8 cellular contexts compared by ENCODE assay signal in genomic region chr22:20916916-20917810, GRCh38. TPM values are rescaled to one million over a fixed set of nuclear protein-coding genes. Genes with fewer than 3 reads are reported as not detected.
A peak's percentile ranks its signal among the peaks of the same experiment; 100 is the strongest.
DNase-seq lines count a peak whose midpoint lies in the region; TF ChIP-seq lines count a peak whose summit lies in the region.

CRKL (plus strand) TSS chr22:20917407; CDS start chr22:20917935, 528 bp downstream.

- no peaks in the 10 kb centered on the region for H3K27me3 Mint-ChIP-seq in HFFc6 (ENCODE audit: insufficient read depth)
- H3K27me3 Mint-ChIP-seq in activated naive CD4-positive, alpha-beta T cell treated with anti-CD3 and anti-CD28 coated beads, Interleukin-2, amount 10 ng/mL, durations not matched to agents 7 days and 5 days = peaks cover 4% of the 10 kb centered on the region

- peak; percentile 96 for TF ChIP-seq CTCF in HFFc6 (IDR thresholded peaks at IDR 0.05)

- CTCF ChIA-PET in activated naive CD4-positive, alpha-beta T cell treated with anti-CD3 and anti-CD28 coated beads, Interleukin-2, amount 10 ng/mL, durations not matched to agents 7 days and 5 days (lab: Charles Lee) = interaction anchor here (0.6 to 1.0 kb wide), 2 partner anchors 9 to 21 kb away, joined by 3 read pairs; no protein-coding TSS in a partner anchor

- H3K4me3 ChIP-seq in GM08714 (ENCODE audit: low read length) = peak within 1 kb of the TSS; percentile 82

- peak within 1 kb of the TSS; percentile 87 for H3K27ac ChIP-seq in temporal lobe (ENCODE audit: low read depth, low read length)

- H3K4me1 Mint-ChIP-seq in HFFc6 (ENCODE audit: low read depth) = peaks cover 27% of the 10 kb centered on the region
- peaks cover 44% of the 10 kb centered on the region for H3K4me1 Mint-ChIP-seq in activated naive CD4-positive, alpha-beta T cell treated with anti-CD3 and anti-CD28 coated beads, Interleukin-2, amount 10 ng/mL, durations not matched to agents 7 days and 5 days

- no peaks in the 10 kb centered on the region for H3K9me3 Mint-ChIP-seq in HFFc6
- no peaks in the 10 kb centered on the region for H3K9me3 Mint-ChIP-seq in activated naive CD4-positive, alpha-beta T cell treated with anti-CD3 and anti-CD28 coated beads, Interleukin-2, amount 10 ng/mL, durations not matched to agents 7 days and 5 days

- peak within 1 kb of the TSS; percentile 98 for H3K4me3 Mint-ChIP-seq in HFFc6
- H3K4me3 Mint-ChIP-seq in activated naive CD4-positive, alpha-beta T cell treated with anti-CD3 and anti-CD28 coated beads, Interleukin-2, amount 10 ng/mL, durations not matched to agents 7 days and 5 days = peak within 1 kb of the TSS; percentile 95

- DNase-seq in HFFc6 (peak; percentile 97), NAMALWA (ENCODE audit: low spot score) (peak; percentile 98), SK-N-DZ (ENCODE audit: low spot score) (peak; percentile 97), globus pallidus (ENCODE audit: low spot score) (peak; percentile 97), occipital lobe (lab: John Stamatoyannopoulos, UW) (peak; percentile 96)
- peak; percentile 97 for DNase-seq in activated naive CD4-positive, alpha-beta T cell treated with anti-CD3 and anti-CD28 coated beads, Interleukin-2, amount 10 ng/mL, durations not matched to agents 7 days and 5 days

- peaks cover 25% of the 10 kb centered on the region for H3K36me3 Mint-ChIP-seq in HFFc6 (ENCODE audit: low read depth)
- H3K36me3 Mint-ChIP-seq in activated naive CD4-positive, alpha-beta T cell treated with anti-CD3 and anti-CD28 coated beads, Interleukin-2, amount 10 ng/mL, durations not matched to agents 7 days and 5 days = peaks cover 28% of the 10 kb centered on the region

- peak within 1 kb of the TSS; percentile 88 for H3K27ac Mint-ChIP-seq in HFFc6
- peak within 1 kb of the TSS; percentile 91 for H3K27ac Mint-ChIP-seq in activated naive CD4-positive, alpha-beta T cell treated with anti-CD3 and anti-CD28 coated beads, Interleukin-2, amount 10 ng/mL, durations not matched to agents 7 days and 5 days

RNA-seq across cellular contexts. Expression of gene CRKL, which starts in this region (rescaled TPM):
- total RNA-seq in HFFc6 (2021; fragmentation: NEBNext Ultra II Directional; extraction: Animal tissue kit (Norgen Biotek cat#: 25700)) = 10 to 100 TPM; 44.0 to 51.5 (median 47.6) TPM
- 72.7 and 81.3 TPM in 2 replicates for polyA plus RNA-seq in SK-N-DZ (2014; cell fraction: cytosol; rRNA removed)
- polyA plus RNA-seq in SK-N-DZ (2014; cell fraction: nucleus; rRNA removed) = 33.4 and 40.2 TPM in 2 replicates
- 58.3 TPM for total RNA-seq in occipital lobe
- 44.5 TPM for total RNA-seq in temporal lobe

Comparison
In these comparisons a context has a peak if more than half of its experiments do, and no peak if none do; other contexts are left out.
1. Peak in every context shown above with its lines: DNase-seq, H3K4me3 ChIP-seq and H3K27ac ChIP-seq.